8 cellular contexts compared by ENCODE assay signal in genomic region chr15:23038741-23039150, GRCh38.
A peak's percentile ranks its signal among the peaks of the same experiment; 100 is the strongest.
DNase-seq lines count a peak whose midpoint lies in the region; ATAC-seq and TF ChIP-seq lines count a peak whose summit lies in the region.

No MANE protein-coding gene starts in this region.

- no peaks in the 10 kb centered on the region for H3K27me3 Mint-ChIP-seq in activated naive CD8-positive, alpha-beta T cell treated with anti-CD3 and anti-CD28 coated beads, Interleukin-2, amount 50 U/mL, for 24 hours
- H3K27me3 Mint-ChIP-seq in stimulated activated naive B cell treated with anti-CD40 and anti-IgM and Interleukin-4, amounts not matched to agents 10 μg/mL and 1 μg/mL and 100 μg/mL, for 72 hours = no peaks in the 10 kb centered on the region

- H3K4me1 Mint-ChIP-seq in activated naive CD8-positive, alpha-beta T cell treated with anti-CD3 and anti-CD28 coated beads, Interleukin-2, amount 50 U/mL, for 24 hours = peaks cover 21% of the 10 kb centered on the region
- H3K4me1 Mint-ChIP-seq in stimulated activated naive B cell treated with anti-CD40 and anti-IgM and Interleukin-4, amounts not matched to agents 10 μg/mL and 1 μg/mL and 100 μg/mL, for 72 hours = peaks cover 5 to 21% of the 10 kb centered on the region in 2 donors

- no peaks in the 10 kb centered on the region for H3K9me3 ChIP-seq in iPS-18c (ENCODE audit: control insufficient read depth, insufficient read depth, low read length)

- no peak for TF ChIP-seq CTCF in LNCaP clone FGC (IDR thresholded peaks at IDR 0.05; ENCODE audit: control insufficient read depth, extremely low read depth, insufficient read depth)

- peak overlapping the region; percentile 90 for H3K4me3 ChIP-seq in LNCaP clone FGC (ENCODE audit: low read depth, low read length)
- peak overlapping the region; percentile 75 for H3K4me3 ChIP-seq in iPS-18c (ENCODE audit: insufficient read depth, low read depth, low read length)

- peak overlapping the region; percentile 98 for H3K4me3 Mint-ChIP-seq in activated naive CD8-positive, alpha-beta T cell treated with anti-CD3 and anti-CD28 coated beads, Interleukin-2, amount 50 U/mL, for 24 hours
- H3K4me3 Mint-ChIP-seq in stimulated activated naive B cell treated with anti-CD40 and anti-IgM and Interleukin-4, amounts not matched to agents 10 μg/mL and 1 μg/mL and 100 μg/mL, for 72 hours = peak overlapping the region; percentile 87 to 97

- H3K27ac Mint-ChIP-seq in activated naive CD8-positive, alpha-beta T cell treated with anti-CD3 and anti-CD28 coated beads, Interleukin-2, amount 50 U/mL, for 24 hours = peak overlapping the region; percentile 98
- H3K27ac Mint-ChIP-seq in stimulated activated naive B cell treated with anti-CD40 and anti-IgM and Interleukin-4, amounts not matched to agents 10 μg/mL and 1 μg/mL and 100 μg/mL, for 72 hours = peak overlapping the region; percentile 96

- ATAC-seq in activated naive CD8-positive, alpha-beta T cell treated with anti-CD3 and anti-CD28 coated beads, Interleukin-2, amount 50 U/mL, for 24 hours = peak; percentile 8
- peak; percentile 6 to 12 for ATAC-seq in stimulated activated naive B cell treated with anti-CD40 and anti-IgM and Interleukin-4, amounts not matched to agents 10 μg/mL and 1 μg/mL and 100 μg/mL, for 72 hours (replicated peaks)

- peaks cover 25% of the 10 kb centered on the region for H3K36me3 Mint-ChIP-seq in activated naive CD8-positive, alpha-beta T cell treated with anti-CD3 and anti-CD28 coated beads, Interleukin-2, amount 50 U/mL, for 24 hours (ENCODE audit: low read depth)
- H3K36me3 Mint-ChIP-seq in stimulated activated naive B cell treated with anti-CD40 and anti-IgM and Interleukin-4, amounts not matched to agents 10 μg/mL and 1 μg/mL and 100 μg/mL, for 72 hours = peaks cover 21 to 27% of the 10 kb centered on the region in 2 donors

- DNase-seq in activated T-cell treated with anti-CD3 and anti-CD28 coated beads for 48 hours (ENCODE audit: low read depth) (peak; percentile 12), HCEC 1CT (peak; percentile 62), LNCaP clone FGC (ENCODE audit: low read depth) (no peak), glomerular visceral epithelial cell (ENCODE audit: extremely low spot score) (no peak)
- DNase-seq in activated T-cell treated with anti-CD3 and anti-CD28 coated beads, Interleukin-2, amount 50 U/mL, for 1 hour = no peak
- peak; percentile 14 for DNase-seq in activated naive CD8-positive, alpha-beta T cell treated with anti-CD3 and anti-CD28 coated beads, Interleukin-2, amount 50 U/mL, for 24 hours
- DNase-seq in stimulated activated naive B cell treated with anti-CD40 and anti-IgM and Interleukin-4, amounts not matched to agents 10 μg/mL and 1 μg/mL and 100 μg/mL, for 72 hours = no peak

- H3K9me3 Mint-ChIP-seq in activated naive CD8-positive, alpha-beta T cell treated with anti-CD3 and anti-CD28 coated beads, Interleukin-2, amount 50 U/mL, for 24 hours = no peaks in the 10 kb centered on the region
- no peaks in the 10 kb centered on the region for H3K9me3 Mint-ChIP-seq in stimulated activated naive B cell treated with anti-CD40 and anti-IgM and Interleukin-4, amounts not matched to agents 10 μg/mL and 1 μg/mL and 100 μg/mL, for 72 hours

Comparison
In these comparisons a context has a peak if more than half of its experiments do, and no peak if none do; other contexts are left out.
1. DNase-seq: peak in activated T-cell treated with anti-CD3 and anti-CD28 coated beads for 48 hours (single experiment), HCEC 1CT (single experiment) and activated naive CD8-positive, alpha-beta T cell treated with anti-CD3 and anti-CD28 coated beads, Interleukin-2, amount 50 U/mL, for 24 hours (single experiment); none in activated T-cell treated with anti-CD3 and anti-CD28 coated beads, Interleukin-2, amount 50 U/mL, for 1 hour (single experiment), LNCaP clone FGC (single experiment), stimulated activated naive B cell treated with anti-CD40 and anti-IgM and Interleukin-4, amounts not matched to agents 10 μg/mL and 1 μg/mL and 100 μg/mL, for 72 hours (single experiment) and glomerular visceral epithelial cell (single experiment).